11 cellular contexts compared by ENCODE assay signal in the genomic region with DNA sequence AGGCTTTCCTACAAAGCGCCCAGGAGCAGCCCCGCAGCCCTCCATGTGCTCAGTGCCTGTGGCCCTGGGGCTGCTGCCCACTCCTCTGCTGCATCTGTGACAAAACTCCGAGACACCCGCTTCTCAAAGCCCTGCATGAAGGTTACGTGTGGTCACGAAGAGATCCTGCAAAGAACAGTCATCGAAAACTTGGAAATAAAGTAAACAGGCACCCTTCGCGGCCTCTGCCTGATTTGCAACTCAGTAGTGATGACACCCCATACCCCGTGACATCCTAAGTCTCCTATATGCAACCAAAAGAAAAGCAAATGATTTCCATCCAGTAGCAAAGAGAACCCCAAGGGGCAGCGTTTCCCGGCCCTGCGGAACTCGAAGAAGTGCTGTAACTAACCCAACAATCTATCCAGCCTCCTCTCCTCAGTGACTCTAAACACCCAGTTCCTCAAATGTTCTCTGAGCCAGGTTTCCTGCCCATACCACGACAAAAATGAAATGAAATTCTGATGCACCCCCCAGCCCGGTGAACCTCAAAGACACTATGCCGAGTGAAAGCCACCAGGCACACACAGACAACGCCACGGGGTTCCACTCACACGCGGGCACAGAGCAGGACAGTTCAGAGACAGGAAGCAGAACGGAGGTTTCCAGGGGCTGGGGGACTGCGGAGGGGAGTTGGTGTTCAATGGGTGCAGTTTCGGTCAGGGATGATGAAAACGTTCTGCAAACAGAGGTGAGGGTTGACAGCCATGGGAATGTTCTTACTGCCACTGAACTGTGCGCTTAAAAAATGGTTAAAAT. TPM values are rescaled to one million over a fixed set of nuclear protein-coding genes. Genes with fewer than 3 reads are reported as not detected.
DNase-seq lines count a peak whose midpoint lies in the region; TF ChIP-seq lines count a peak whose summit lies in the region.
"Had no signal": no experiment of that assay in that cellular context is flagged by ENCODE, and none has a peak within 500 bp of the region (broad histone marks: within the 10 kb centered on the region; RNA-seq: fewer than 3 reads in every experiment).

No MANE protein-coding gene starts in this region.

- intact Hi-C loops in transverse colon (cut with DNase I; ENCODE audit: low total_unique reads), result no loop called here

- H3K9me3 Mint-ChIP-seq in mesothelial cell of epicardium, result no peaks in the 10 kb centered on the region

- no peak overlapping the region for H3K4me3 Mint-ChIP-seq in mesothelial cell of epicardium

- no peaks in the 10 kb centered on the region for H3K27me3 ChIP-seq in H7 (ENCODE audit: control insufficient read depth, insufficient read depth, low read length)
- no peaks in the 10 kb centered on the region for H3K27me3 ChIP-seq in transverse colon
- H3K27me3 ChIP-seq: pancreas had no signal

- peaks cover 2% of the 10 kb centered on the region for H3K36me3 Mint-ChIP-seq in mesothelial cell of epicardium

- peak overlapping the region; percentile 63 for H3K27ac Mint-ChIP-seq in mesothelial cell of epicardium

- no peaks in the 10 kb centered on the region for H3K27me3 Mint-ChIP-seq in mesothelial cell of epicardium (ENCODE audit: low read depth)

- no peaks in the 10 kb centered on the region for H3K36me3 ChIP-seq in H7 (replicated peaks; ENCODE audit: control insufficient read depth, insufficient read depth, low read length)
- H3K36me3 ChIP-seq in transverse colon, result no peaks in the 10 kb centered on the region
- H3K36me3 ChIP-seq: pancreas had no signal

- no peak for TF ChIP-seq EP300 in transverse colon (IDR thresholded peaks at IDR 0.05; ENCODE audit: low read depth)

- H3K4me3 ChIP-seq in H7 (ENCODE audit: insufficient read depth, low read depth, low read length), result no peak overlapping the region
- H3K4me3 ChIP-seq in transverse colon, result no peak overlapping the region
- H3K4me3 ChIP-seq in foreskin fibroblast (ENCODE audit: low read depth in 1 of 2, low read length in 2 of 2), result no peak overlapping the region
- H3K4me3 ChIP-seq: pancreas had no signal

- peaks cover 9 to 23% (median 15%) of the 10 kb centered on the region in 4 donors for H3K4me1 ChIP-seq in transverse colon
- H3K4me1 ChIP-seq: pancreas had no signal

- peaks cover 7% of the 10 kb centered on the region for H3K4me1 Mint-ChIP-seq in mesothelial cell of epicardium

- H3K27ac ChIP-seq in transverse colon, result no peak overlapping the region
- H3K27ac ChIP-seq: pancreas had no signal

- no peaks in the 10 kb centered on the region for H3K9me3 ChIP-seq in transverse colon
- H3K9me3 ChIP-seq: pancreas had no signal

- no peak for TF ChIP-seq POLR2A in transverse colon (IDR thresholded peaks at IDR 0.05)

- in situ Hi-C loops in transverse colon (cut with MboI; ENCODE audit: low pct_ligation_motif_present in 1 of 4, low pct_unique_long_range_greater_than_20kb in 1 of 4, low sequenced_read_pairs in 3 of 4), result no loop called here

- DNase-seq in AML-193 (lab: John Stamatoyannopoulos, UW) (peak; percentile 21 to 39), H7 (peak; percentile 47), UCSD-AML1 (lab: John Stamatoyannopoulos, UW; ENCODE audit: unreplicated experiment) (peak; percentile 47), mesothelial cell of epicardium (ENCODE audit: low spot score in 2 of 2, unreplicated experiment in 2 of 2) (no peak), DMS53 treated with DMSO at 0.1 percent for 48 hours (lab: John Stamatoyannopoulos, UW; ENCODE audit: unreplicated experiment) (no peak), NCI-H1417 treated with DMSO at 0.1 percent for 48 hours (lab: John Stamatoyannopoulos, UW) (no peak), transverse colon (no peak), foreskin fibroblast (no peak)
- DNase-seq: NCI-H2171 treated with DMSO at 0.1 percent for 48 hours; stimulated activated CD4-positive, alpha-beta T cell treated with anti-CD3 and anti-CD28 coated beads, Interleukin-15, amount 100 ng/mL, for 24 hours had no signal

- TF ChIP-seq CTCF in mesothelial cell of epicardium (IDR thresholded peaks at IDR 0.05; ENCODE audit: unreplicated experiment) (no peak), transverse colon (IDR thresholded peaks at IDR 0.05) (no peak), foreskin fibroblast (IDR thresholded peaks at IDR 0.05; ENCODE audit: low read depth, low read length) (no peak)

- WGBS in transverse colon (ENCODE audit: low coverage in 1 of 2), 2 donors, result 77 to 90% methylated on average over 3 to 26 of the region's 26 CpGs

RNA-seq across cellular contexts. Expression of a gene that starts 19.0 kb away (rescaled TPM):
- 16.6 and 19.3 TPM in 2 replicates for total RNA-seq in H7 (2014; rRNA removed; shearing (Covaris generic))
- total RNA-seq in mesothelial cell of epicardium (18.4 to 20.0 TPM (median 19.1 TPM) in 3 replicates), transverse colon (10 to 100 TPM; 22.2 to 64.3 (median 26.5) TPM)

RNA-seq across cellular contexts. Expression of a gene that starts 42.6 kb away (rescaled TPM):
- total RNA-seq in H7 (2014; rRNA removed; shearing (Covaris generic)), result 50.7 and 66.1 TPM in 2 replicates
- total RNA-seq in mesothelial cell of epicardium (34.2 to 35.3 TPM (median 34.5 TPM) in 3 replicates), transverse colon (100 to 1,000 TPM in 2 of 4 donors, 10 to 100 TPM in 2; 50.3 to 187 (median 86.6) TPM)

Comparison
In these comparisons a context has a peak if more than half of its experiments do, and no peak if none do; other contexts are left out.
1. DNase-seq: peak in AML-193 (2 of 2), H7 (single experiment) and UCSD-AML1 (single experiment); none in mesothelial cell of epicardium (0 of 2), DMS53 treated with DMSO at 0.1 percent for 48 hours (single experiment), NCI-H1417 treated with DMSO at 0.1 percent for 48 hours (single experiment), transverse colon (single experiment) and foreskin fibroblast (0 of 2).